8 cellular contexts compared by ENCODE assay signal in genomic region chr11:73350908-73351636, GRCh38. TPM values are rescaled to one million over a fixed set of nuclear protein-coding genes. Genes with fewer than 3 reads are reported as not detected.
DNase-seq lines count a peak whose midpoint lies in the region; ATAC-seq and TF ChIP-seq lines count a peak whose summit lies in the region.

No MANE protein-coding gene starts in this region.

- H3K4me1 Mint-ChIP-seq in effector memory CD8-positive, alpha-beta T cell (ENCODE audit: low read depth in 2 of 2) = peaks cover 2 to 5% of the 10 kb centered on the region in 2 donors
- H3K4me1 Mint-ChIP-seq in stimulated activated effector memory CD8-positive, alpha-beta T cell treated with anti-CD3 and anti-CD28 coated beads, Interleukin-12 subunit alpha, Interleukin-12 subunit beta, amount 100 ng/mL, for 72 hours = peaks cover 8% of the 10 kb centered on the region

- no peaks in the 10 kb centered on the region for H3K9me3 ChIP-seq in mucosa of descending colon

- peaks cover 3% of the 10 kb centered on the region for H3K36me3 Mint-ChIP-seq in effector memory CD8-positive, alpha-beta T cell (ENCODE audit: insufficient read depth)
- peaks cover 6% of the 10 kb centered on the region for H3K36me3 Mint-ChIP-seq in stimulated activated effector memory CD8-positive, alpha-beta T cell treated with anti-CD3 and anti-CD28 coated beads, Interleukin-12 subunit alpha, Interleukin-12 subunit beta, amount 100 ng/mL, for 72 hours

- peaks cover 41% of the 10 kb centered on the region for H3K36me3 ChIP-seq in BJ (ENCODE audit: control insufficient read depth, insufficient read depth, low read length)
- no peaks in the 10 kb centered on the region for H3K36me3 ChIP-seq in mucosa of descending colon (ENCODE audit: low read depth)

- no peaks in the 10 kb centered on the region for H3K27me3 ChIP-seq in BJ (ENCODE audit: control insufficient read depth, insufficient read depth, low read length)

- peak; percentile 96 for ATAC-seq in effector memory CD8-positive, alpha-beta T cell (replicated peaks)
- ATAC-seq in mucosa of descending colon = peak; percentile 87
- ATAC-seq in stimulated activated effector memory CD8-positive, alpha-beta T cell treated with anti-CD3 and anti-CD28 coated beads, Interleukin-12 subunit alpha, Interleukin-12 subunit beta, amount 100 ng/mL, for 72 hours = peak; percentile 66
- ATAC-seq in GM18907 (IDR thresholded peaks at IDR 0.05; ENCODE audit: unreplicated experiment) = no peak

- H3K27ac Mint-ChIP-seq in effector memory CD8-positive, alpha-beta T cell = peak overlapping the region in 1 of 2 donors; percentile 77
- H3K27ac Mint-ChIP-seq in stimulated activated effector memory CD8-positive, alpha-beta T cell treated with anti-CD3 and anti-CD28 coated beads, Interleukin-12 subunit alpha, Interleukin-12 subunit beta, amount 100 ng/mL, for 72 hours = no peak overlapping the region

- H3K4me1 ChIP-seq in mucosa of descending colon (ENCODE audit: low read depth) = no peaks in the 10 kb centered on the region

- CTCF ChIA-PET in BJ (lab: Yijun Ruan, JAX) (interaction anchor here (0.6 to 5.8 kb wide), 42 partner anchors 12 to 488 kb away, joined by 3 to 121 read pairs (median 5); partner anchors contain the start of genes ARHGEF17 and FAM168A), HEK293T (lab: Yijun Ruan, JAX) (interaction anchor here (0.5 to 2.6 kb wide), 28 partner anchors 9 to 616 kb away, joined by 3 to 45 read pairs (median 4); no protein-coding TSS in a partner anchor)

- POLR2A ChIA-PET in BJ (lab: Charles Lee) (interaction anchor here (0.9 to 1.2 kb wide), 2 partner anchors 10 to 30 kb away, joined by 3 read pairs; no protein-coding TSS in a partner anchor), HEK293T (lab: Yijun Ruan, JAX) (interaction anchor here (0.6 to 1.1 kb wide), 3 partner anchors 42 to 49 kb away, joined by 3 to 4 read pairs (median 4); no protein-coding TSS in a partner anchor)

- no peak overlapping the region for H3K4me3 ChIP-seq in BJ (ENCODE audit: low read depth, low read length)
- H3K4me3 ChIP-seq in mucosa of descending colon = no peak overlapping the region

- H3K9me3 Mint-ChIP-seq in effector memory CD8-positive, alpha-beta T cell = no peaks in the 10 kb centered on the region
- H3K9me3 Mint-ChIP-seq in stimulated activated effector memory CD8-positive, alpha-beta T cell treated with anti-CD3 and anti-CD28 coated beads, Interleukin-12 subunit alpha, Interleukin-12 subunit beta, amount 100 ng/mL, for 72 hours = no peaks in the 10 kb centered on the region

- TF ChIP-seq CTCF in BJ (IDR thresholded peaks at IDR 0.05; ENCODE audit: insufficient read depth, low read depth, low read length) (peak; percentile 100), mucosa of descending colon (IDR thresholded peaks at IDR 0.05) (peak; percentile 98)

- peaks cover 7 to 27% of the 10 kb centered on the region in 2 donors for H3K27me3 Mint-ChIP-seq in effector memory CD8-positive, alpha-beta T cell

- H3K4me3 Mint-ChIP-seq in effector memory CD8-positive, alpha-beta T cell = peak overlapping the region in 1 of 2 donors; percentile 10
- no peak overlapping the region for H3K4me3 Mint-ChIP-seq in stimulated activated effector memory CD8-positive, alpha-beta T cell treated with anti-CD3 and anti-CD28 coated beads, Interleukin-12 subunit alpha, Interleukin-12 subunit beta, amount 100 ng/mL, for 72 hours

- intact Hi-C loops in mucosa of descending colon (cut with DNase I, micrococcal nuclease) = no loop called here

- DNase-seq in BJ (ENCODE audit: low read depth) = no peak
- DNase-seq in HEK293T (ENCODE audit: extremely low spot score) = peak; percentile 78
- peak; percentile 45 for DNase-seq in NCI-H526 treated with DMSO at 0.1 percent for 48 hours (lab: John Stamatoyannopoulos, UW)
- peak; percentile 52 to 64 for DNase-seq in activated CD4-positive, alpha-beta T cell treated with anti-CD3 and anti-CD28 coated beads, Interleukin-2, amount 50 U/mL, for 48 hours
- DNase-seq in effector memory CD8-positive, alpha-beta T cell = peak; percentile 62 to 68 (median 65)
- DNase-seq in mucosa of descending colon = peak in 2 of 3 donors; percentile 45 to 53
- DNase-seq in stimulated activated effector memory CD8-positive, alpha-beta T cell treated with anti-CD3 and anti-CD28 coated beads, Interleukin-12 subunit alpha, Interleukin-12 subunit beta, amount 100 ng/mL, for 72 hours (ENCODE audit: low spot score in 2 of 2) = peak; percentile 31 to 72

TF ChIP-seq in HEK293T, 16 proteins besides CTCF, POLR2A, EP300 and RAD21:
- TF ChIP-seq FOXA1 (IDR thresholded peaks at IDR 0.05) (no peak), CTBP1 (IDR thresholded peaks at IDR 0.05; ENCODE audit: borderline replicate concordance) (no peak), NFRKB (IDR thresholded peaks at IDR 0.05) (no peak), SUZ12 (IDR thresholded peaks at IDR 0.05) (no peak), L3MBTL2 (conservative IDR thresholded peaks at IDR 0.05) (no peak), ARNT (IDR thresholded peaks at IDR 0.05) (no peak), BHLHE40 (IDR thresholded peaks at IDR 0.05; ENCODE audit: borderline replicate concordance) (no peak), TARDBP (IDR thresholded peaks at IDR 0.05) (no peak), ZNF384 (IDR thresholded peaks at IDR 0.05) (no peak; the same call in 1 of the 2 replicates)

RNA-seq across cellular contexts. Expression of gene RELT, which starts 25.1 kb away (rescaled TPM):
- 2.4 and 3.7 TPM in 2 replicates for polyA plus RNA-seq in BJ (2011; rRNA removed)
- 2.4 and 2.9 TPM in 2 replicates for polyA minus RNA-seq in BJ (2011; rRNA and poly(A)+ RNA removed)
- 1 to 10 TPM; 2.3 to 4.7 (median 4.4) TPM for total RNA-seq in mucosa of descending colon

RNA-seq across cellular contexts. Expression of gene ARHGEF17, which starts 43.0 kb away (rescaled TPM):
- 50.3 and 85.7 TPM in 2 replicates for polyA plus RNA-seq in BJ (2011; rRNA removed)
- polyA minus RNA-seq in BJ (2011; rRNA and poly(A)+ RNA removed) = 92.9 and 102 TPM in 2 replicates
- total RNA-seq in mucosa of descending colon = 10 to 100 TPM in 2 of 3 donors, 1 to 10 TPM in 1; 7.6 to 75.8 (median 13.6) TPM
